In the genomic region with DNA sequence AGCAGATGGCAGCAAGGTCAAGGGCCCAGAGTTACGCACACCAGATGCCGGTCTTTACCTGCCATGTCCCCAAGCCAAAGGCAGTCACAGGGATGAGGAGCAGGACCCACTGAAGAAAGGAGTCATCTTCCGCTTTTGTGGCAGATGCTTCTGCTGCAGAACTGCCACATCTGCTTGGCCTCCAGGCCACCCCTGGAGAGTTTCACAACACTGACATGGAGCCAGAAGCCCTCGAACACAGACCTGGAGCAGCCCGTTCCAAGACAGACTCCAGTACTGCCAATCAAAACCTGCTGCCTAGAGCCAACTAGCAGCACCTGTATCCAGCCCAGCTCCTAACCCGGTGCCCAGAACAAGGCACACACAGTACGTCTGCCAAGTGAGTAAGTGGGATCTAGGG, we compare ENCODE assay signal across 9 cellular contexts. TPM values are rescaled to one million over a fixed set of nuclear protein-coding genes. Genes with fewer than 3 reads are reported as not detected.
DNase-seq lines count a peak whose midpoint lies in the region; ATAC-seq and TF ChIP-seq lines count a peak whose summit lies in the region.
"Had no signal": no experiment of that assay in that cellular context is flagged by ENCODE, and none has a peak within 500 bp of the region (broad histone marks: within the 10 kb centered on the region; RNA-seq: fewer than 3 reads in every experiment).

No MANE protein-coding gene starts in this region.

- H3K4me1 Mint-ChIP-seq in CD8-positive, alpha-beta memory T cell = peaks cover 24 to 49% (median 32%) of the 10 kb centered on the region in 3 donors
- peaks cover 3 to 20% (median 11%) of the 10 kb centered on the region in 3 donors for H3K4me1 Mint-ChIP-seq in IgD-negative memory B cell
- peaks cover 51% of the 10 kb centered on the region for H3K4me1 Mint-ChIP-seq in activated B cell treated with CpG ODN at 0.5 μM for 24 hours
- H3K4me1 Mint-ChIP-seq in naive thymus-derived CD8-positive, alpha-beta T cell = peaks cover 19 to 53% (median 35%) of the 10 kb centered on the region in 4 donors

- peaks cover 43% of the 10 kb centered on the region for H3K36me3 ChIP-seq in CD8-positive, alpha-beta memory T cell (ENCODE audit: insufficient read depth, low read length)

- CTCF ChIA-PET in CD8-positive, alpha-beta memory T cell (lab: Charles Lee) = interaction anchor here (8.2 kb wide), 1 partner anchor 18 kb away, joined by 84 read pairs; no protein-coding TSS in a partner anchor
- CTCF ChIA-PET in activated B cell treated with CpG ODN at 0.5 μM for 24 hours (lab: Charles Lee) = interaction anchor here (0.8 to 1.0 kb wide), 2 partner anchors 9 to 169 kb away, joined by 3 to 4 read pairs; no protein-coding TSS in a partner anchor

- H3K4me1 ChIP-seq in CD8-positive, alpha-beta memory T cell (ENCODE audit: insufficient read depth, low read length) = peaks cover 36% of the 10 kb centered on the region

- H3K4me3 Mint-ChIP-seq in CD8-positive, alpha-beta memory T cell = peak overlapping the region; percentile 18 to 92 (median 86)
- H3K4me3 Mint-ChIP-seq in IgD-negative memory B cell (peak overlapping the region in 3 of 4 donors; percentile 75 to 95 (median 85)), activated B cell treated with CpG ODN at 0.5 μM for 24 hours (peak overlapping the region; percentile 88)
- peak overlapping the region; percentile 22 to 93 (median 86) for H3K4me3 Mint-ChIP-seq in naive thymus-derived CD8-positive, alpha-beta T cell

- POLR2A ChIA-PET in CD8-positive, alpha-beta memory T cell (lab: Charles Lee) = interaction anchor here (1.4 to 5.9 kb wide), 3 partner anchors 8 to 20 kb away, joined by 3 to 58 read pairs (median 25); no protein-coding TSS in a partner anchor
- POLR2A ChIA-PET in activated B cell treated with CpG ODN at 0.5 μM for 24 hours (lab: Charles Lee) = interaction anchor here (1.0 to 3.7 kb wide), 5 partner anchors 7 to 324 kb away, joined by 3 to 52 read pairs (median 8); a partner anchor contains a TSS
- POLR2A ChIA-PET in naive thymus-derived CD8-positive, alpha-beta T cell (lab: Charles Lee) = interaction anchor here (1.0 to 7.8 kb wide), 5 partner anchors 8 to 324 kb away, joined by 3 to 143 read pairs (median 15); a partner anchor contains a TSS

- H3K9me3 ChIP-seq in CD8-positive, alpha-beta memory T cell (ENCODE audit: low read length) = no peaks in the 10 kb centered on the region

- no peak for TF ChIP-seq CTCF in activated B cell treated with CpG ODN at 0.5 μM for 24 hours (IDR thresholded peaks at IDR 0.05)

- peaks cover 0 to 3% of the 10 kb centered on the region in 2 donors for H3K27me3 Mint-ChIP-seq in CD8-positive, alpha-beta memory T cell
- H3K27me3 Mint-ChIP-seq in IgD-negative memory B cell (no peaks in the 10 kb centered on the region), activated B cell treated with CpG ODN at 0.5 μM for 24 hours (no peaks in the 10 kb centered on the region)
- H3K27me3 Mint-ChIP-seq in naive thymus-derived CD8-positive, alpha-beta T cell = no peaks in the 10 kb centered on the region

- no peaks in the 10 kb centered on the region for H3K27me3 ChIP-seq in CD8-positive, alpha-beta memory T cell (ENCODE audit: insufficient read depth, low read length, poor library complexity, severe bottlenecking)

- ATAC-seq in activated B cell treated with CpG ODN at 0.5 μM for 24 hours (ENCODE audit: low read depth) = no peak
- no peak for ATAC-seq in naive thymus-derived CD8-positive, alpha-beta T cell
- ATAC-seq in HG03108 (IDR thresholded peaks at IDR 0.05; ENCODE audit: unreplicated experiment) = no peak

- H3K36me3 Mint-ChIP-seq in CD8-positive, alpha-beta memory T cell = peaks cover 4 to 68% (median 11%) of the 10 kb centered on the region in 3 donors
- H3K36me3 Mint-ChIP-seq in IgD-negative memory B cell (no peaks in the 10 kb centered on the region), activated B cell treated with CpG ODN at 0.5 μM for 24 hours (ENCODE audit: low read depth) (peaks cover 53% of the 10 kb centered on the region)
- peaks cover 0 to 46% (median 18%) of the 10 kb centered on the region in 3 donors for H3K36me3 Mint-ChIP-seq in naive thymus-derived CD8-positive, alpha-beta T cell

- H3K4me3 ChIP-seq in CD8-positive, alpha-beta memory T cell (ENCODE audit: low read length) = no peak overlapping the region

- intact Hi-C loops in activated B cell treated with CpG ODN at 0.5 μM for 24 hours (cut with micrococcal nuclease) = no loop called here

- H3K9me3 Mint-ChIP-seq in CD8-positive, alpha-beta memory T cell = no peaks in the 10 kb centered on the region
- no peaks in the 10 kb centered on the region for H3K9me3 Mint-ChIP-seq in IgD-negative memory B cell
- no peaks in the 10 kb centered on the region for H3K9me3 Mint-ChIP-seq in activated B cell treated with CpG ODN at 0.5 μM for 24 hours
- H3K9me3 Mint-ChIP-seq in naive thymus-derived CD8-positive, alpha-beta T cell = no peaks in the 10 kb centered on the region

- DNase-seq in CD8-positive, alpha-beta memory T cell = no peak
- DNase-seq in activated B cell treated with CpG ODN at 0.5 μM for 24 hours (no peak), COR-L47 (lab: John Stamatoyannopoulos, UW) (no peak), UCSD-AML1 (lab: John Stamatoyannopoulos, UW; ENCODE audit: unreplicated experiment) (no peak)
- no peak for DNase-seq in naive thymus-derived CD8-positive, alpha-beta T cell
- DNase-seq: NCI-H1436 had no signal

- no peak overlapping the region for H3K27ac ChIP-seq in CD8-positive, alpha-beta memory T cell (ENCODE audit: low read depth, low read length)
- H3K27ac ChIP-seq: parathyroid adenoma had no signal

- H3K27ac Mint-ChIP-seq in CD8-positive, alpha-beta memory T cell = peak overlapping the region in 5 of 8 donors; percentile 32 to 82 (median 35)
- peak overlapping the region; percentile 59 to 92 (median 83) for H3K27ac Mint-ChIP-seq in IgD-negative memory B cell
- H3K27ac Mint-ChIP-seq in activated B cell treated with CpG ODN at 0.5 μM for 24 hours = no peak overlapping the region
- peak overlapping the region in 8 of 10 donors; percentile 14 to 93 (median 44) for H3K27ac Mint-ChIP-seq in naive thymus-derived CD8-positive, alpha-beta T cell

RNA-seq across cellular contexts. Expression of a gene that starts 1.5 kb away (rescaled TPM):
- total RNA-seq in CD8-positive, alpha-beta memory T cell = 10 to 100 TPM; 35.9 to 37.8 TPM
- 110 TPM for polyA plus RNA-seq in CD8-positive, alpha-beta memory T cell
- polyA plus RNA-seq in IgD-negative memory B cell = 114 TPM
- 33.6 and 38.9 TPM in 2 replicates for total RNA-seq in activated B cell treated with CpG ODN at 0.5 μM for 24 hours
- 10 to 100 TPM; 58.7 to 59.5 TPM for total RNA-seq in naive thymus-derived CD8-positive, alpha-beta T cell
- 100 to 1,000 TPM in 2 of 3 donors, 10 to 100 TPM in 1; 90.6 to 119 (median 112) TPM for polyA plus RNA-seq in naive thymus-derived CD8-positive, alpha-beta T cell

RNA-seq across cellular contexts. Expression of a gene that starts 1.6 kb away (rescaled TPM):
- total RNA-seq in CD8-positive, alpha-beta memory T cell = 10 to 100 TPM; 34.9 to 35.2 TPM
- 46.6 TPM for polyA plus RNA-seq in CD8-positive, alpha-beta memory T cell
- 34.7 TPM for polyA plus RNA-seq in IgD-negative memory B cell
- total RNA-seq in activated B cell treated with CpG ODN at 0.5 μM for 24 hours = 17.3 and 17.8 TPM in 2 replicates
- 10 to 100 TPM; 22.8 to 24.7 TPM for total RNA-seq in naive thymus-derived CD8-positive, alpha-beta T cell
- polyA plus RNA-seq in naive thymus-derived CD8-positive, alpha-beta T cell = 10 to 100 TPM; 39.8 to 52.0 (median 49.9) TPM

RNA-seq across cellular contexts. Expression of a gene that starts 6.7 kb away (rescaled TPM):
- total RNA-seq in CD8-positive, alpha-beta memory T cell = 1,000 to 10,000 TPM; 3,139 to 3,155 TPM
- 1,038 TPM for polyA plus RNA-seq in CD8-positive, alpha-beta memory T cell
- polyA plus RNA-seq in IgD-negative memory B cell = 1,229 TPM
- total RNA-seq in activated B cell treated with CpG ODN at 0.5 μM for 24 hours = 3,786 and 4,134 TPM in 2 replicates
- 1,000 to 10,000 TPM; 2,300 to 2,355 TPM for total RNA-seq in naive thymus-derived CD8-positive, alpha-beta T cell
- polyA plus RNA-seq in naive thymus-derived CD8-positive, alpha-beta T cell = 1,000 to 10,000 TPM; 1,183 to 1,387 (median 1,313) TPM

RNA-seq across cellular contexts. Expression of a gene that starts 6.8 kb away (rescaled TPM):
- 10 to 100 TPM; 43.3 to 46.3 TPM for total RNA-seq in CD8-positive, alpha-beta memory T cell
- 19.0 TPM for polyA plus RNA-seq in CD8-positive, alpha-beta memory T cell
- polyA plus RNA-seq in IgD-negative memory B cell = 26.7 TPM
- 40.7 and 45.7 TPM in 2 replicates for total RNA-seq in activated B cell treated with CpG ODN at 0.5 μM for 24 hours
- 10 to 100 TPM; 38.2 to 46.4 TPM for total RNA-seq in naive thymus-derived CD8-positive, alpha-beta T cell
- 10 to 100 TPM; 10.3 to 20.6 (median 17.5) TPM for polyA plus RNA-seq in naive thymus-derived CD8-positive, alpha-beta T cell

RNA-seq across cellular contexts. Expression of a gene that starts 18.8 kb away (rescaled TPM):
- 10 to 100 TPM; 30.9 to 32.0 TPM for total RNA-seq in CD8-positive, alpha-beta memory T cell
- polyA plus RNA-seq in CD8-positive, alpha-beta memory T cell = 15.1 TPM
- polyA plus RNA-seq in IgD-negative memory B cell = 13.4 TPM
- 22.4 and 23.9 TPM in 2 replicates for total RNA-seq in activated B cell treated with CpG ODN at 0.5 μM for 24 hours
- total RNA-seq in naive thymus-derived CD8-positive, alpha-beta T cell = 10 to 100 TPM; 29.8 to 34.1 TPM
- 10 to 100 TPM in 2 of 3 donors, 1 to 10 TPM in 1; 4.9 to 16.9 (median 10.1) TPM for polyA plus RNA-seq in naive thymus-derived CD8-positive, alpha-beta T cell
